Comparison of ENCODE assay signal across 1 cellular context in genomic region chr1:64480999-64481772, GRCh38.
TF ChIP-seq lines count a peak whose summit lies in the region.

No MANE protein-coding gene starts in this region.

TF ChIP-seq in HEK293, 187 proteins besides CTCF, POLR2A, EP300 and RAD21 (continued from another document):
- TF ChIP-seq TSHZ1 (tag by site-specific recombination; IDR thresholded peaks at IDR 0.05; ENCODE audit: borderline replicate concordance) (peak; percentile 62; the same call in 1 of the 2 replicates), AEBP2 (tag by site-specific recombination; IDR thresholded peaks at IDR 0.05; ENCODE audit: borderline replicate concordance) (no peak), ZNF155 (tag by site-specific recombination; IDR thresholded peaks at IDR 0.05) (no peak), ZFP41 (tag by site-specific recombination; IDR thresholded peaks at IDR 0.05; ENCODE audit: borderline replicate concordance) (no peak), ZBTB17 (tag by site-specific recombination; IDR thresholded peaks at IDR 0.05) (peak; percentile 80), KLF16 (tag by site-specific recombination; IDR thresholded peaks at IDR 0.05) (no peak), ZSCAN16 (tag by site-specific recombination; IDR thresholded peaks at IDR 0.05) (no peak), ZNF292 (tag by site-specific recombination; IDR thresholded peaks at IDR 0.05; ENCODE audit: borderline replicate concordance, low read depth) (no peak), ZNF37A (tag by site-specific recombination; IDR thresholded peaks at IDR 0.05) (no peak), SETDB1 (IDR thresholded peaks at IDR 0.05; ENCODE audit: insufficient read length, low read length) (no peak), ZBTB21 (tag by site-specific recombination; IDR thresholded peaks at IDR 0.05) (no peak), SP2 (tag by site-specific recombination; IDR thresholded peaks at IDR 0.05) (peak; percentile 26; the same call in 1 of the 2 replicates), ZNF843 (tag by site-specific recombination; IDR thresholded peaks at IDR 0.05) (no peak; the same call in 1 of the 2 replicates), MYNN (tag by site-specific recombination; IDR thresholded peaks at IDR 0.05; ENCODE audit: borderline replicate concordance) (peak; percentile 85), MZF1 (tag by site-specific recombination; IDR thresholded peaks at IDR 0.05; ENCODE audit: borderline replicate concordance) (peak; percentile 77; the same call in 1 of the 2 replicates)
